In genomic region chr6:18330548-18331066, GRCh38 we compare ENCODE assay signal across 11 cellular contexts. TPM values are rescaled to one million over a fixed set of nuclear protein-coding genes. Genes with fewer than 3 reads are reported as not detected.
DNase-seq lines count a peak whose midpoint lies in the region; ATAC-seq and TF ChIP-seq lines count a peak whose summit lies in the region.
"Had no signal": no experiment of that assay in that cellular context is flagged by ENCODE, and none has a peak within 500 bp of the region (broad histone marks: within the 10 kb centered on the region; RNA-seq: fewer than 3 reads in every experiment).

No MANE protein-coding gene starts in this region.

- no peak overlapping the region for H3K27ac Mint-ChIP-seq in T-helper 2 cell treated with Interferon-gamma antibody and Interleukin-4, amounts not matched to agents 5 μg/mL and 100 μg/mL, for 36 hours
- H3K27ac Mint-ChIP-seq in progenitor cell of endocrine pancreas = no peak overlapping the region

- no peaks in the 10 kb centered on the region for H3K36me3 ChIP-seq in BE2C

- no peaks in the 10 kb centered on the region for H3K4me1 ChIP-seq in BE2C

- peaks cover 6% of the 10 kb centered on the region for H3K27me3 Mint-ChIP-seq in T-helper 2 cell treated with Interferon-gamma antibody and Interleukin-4, amounts not matched to agents 5 μg/mL and 100 μg/mL, for 36 hours (ENCODE audit: low read depth)
- peaks cover 3% of the 10 kb centered on the region for H3K27me3 Mint-ChIP-seq in progenitor cell of endocrine pancreas

- H3K4me3 ChIP-seq in choroid plexus epithelial cell (ENCODE audit: low read depth, low read length) (no peak overlapping the region), BE2C (ENCODE audit: low read depth, low read length) (no peak overlapping the region)

- no peaks in the 10 kb centered on the region for H3K9me3 ChIP-seq in BE2C

- DNase-seq in GM13977 (ENCODE audit: low spot score) (peak; percentile 31), choroid plexus epithelial cell (ENCODE audit: low read depth) (peak; percentile 30), pons (ENCODE audit: low spot score) (peak; percentile 66), BE2C (no peak), GM03348 (ENCODE audit: low spot score) (no peak), progenitor cell of endocrine pancreas (ENCODE audit: low spot score, unreplicated experiment) (no peak)
- DNase-seq in T-helper 2 cell treated with Interferon-gamma antibody and Interleukin-4, amounts not matched to agents 5 μg/mL and 100 μg/mL, for 36 hours (ENCODE audit: low spot score) = no peak
- DNase-seq: C1 segment of cervical spinal cord, NCI-H1930 had no signal

- no peaks in the 10 kb centered on the region for H3K36me3 Mint-ChIP-seq in T-helper 2 cell treated with Interferon-gamma antibody and Interleukin-4, amounts not matched to agents 5 μg/mL and 100 μg/mL, for 36 hours (ENCODE audit: low read depth)
- H3K36me3 Mint-ChIP-seq in progenitor cell of endocrine pancreas (ENCODE audit: insufficient read depth) = no peaks in the 10 kb centered on the region
- H3K36me3 Mint-ChIP-seq: brain had no signal

- peak; percentile 43 for ATAC-seq in HG02981 (IDR thresholded peaks at IDR 0.05; ENCODE audit: unreplicated experiment)

- no peaks in the 10 kb centered on the region for H3K27me3 ChIP-seq in BE2C

- H3K4me1 Mint-ChIP-seq in T-helper 2 cell treated with Interferon-gamma antibody and Interleukin-4, amounts not matched to agents 5 μg/mL and 100 μg/mL, for 36 hours (ENCODE audit: low read depth) = peaks cover 8% of the 10 kb centered on the region
- no peaks in the 10 kb centered on the region for H3K4me1 Mint-ChIP-seq in progenitor cell of endocrine pancreas (ENCODE audit: low read depth)

- no peaks in the 10 kb centered on the region for H3K9me3 Mint-ChIP-seq in T-helper 2 cell treated with Interferon-gamma antibody and Interleukin-4, amounts not matched to agents 5 μg/mL and 100 μg/mL, for 36 hours
- no peaks in the 10 kb centered on the region for H3K9me3 Mint-ChIP-seq in progenitor cell of endocrine pancreas (ENCODE audit: low read depth)

- in situ Hi-C loops in GM13977 (cut with MboI; ENCODE audit: low pct_unique_long_range_greater_than_20kb, low sequenced_read_pairs, unreplicated experiment) = loop anchor here (10.0 kb wide), 1 partner anchor 174 kb away; no protein-coding TSS in a partner anchor

- no peak overlapping the region for H3K4me3 Mint-ChIP-seq in T-helper 2 cell treated with Interferon-gamma antibody and Interleukin-4, amounts not matched to agents 5 μg/mL and 100 μg/mL, for 36 hours
- H3K4me3 Mint-ChIP-seq in progenitor cell of endocrine pancreas (ENCODE audit: low read depth) = no peak overlapping the region
- H3K4me3 Mint-ChIP-seq: brain had no signal

- TF ChIP-seq CTCF in GM13977 (IDR thresholded peaks at IDR 0.05; ENCODE audit: extremely low read depth, insufficient read depth, missing control alignments) = no peak
- no peak for TF ChIP-seq CTCF in choroid plexus epithelial cell (conservative IDR thresholded peaks at IDR 0.05; ENCODE audit: low read depth, low read length)
- TF ChIP-seq CTCF in BE2C (IDR thresholded peaks at IDR 0.05; ENCODE audit: low read depth, low read length) = no peak
- no peak for TF ChIP-seq CTCF in progenitor cell of endocrine pancreas (IDR thresholded peaks at IDR 0.05; ENCODE audit: unreplicated experiment)

RNA-seq across cellular contexts. Expression of gene RNF144B, which starts 56.5 kb away (rescaled TPM):
- polyA plus RNA-seq in BE2C (2012; ENCODE audit: insufficient read depth, insufficient read length, low read depth) = not detected
- total RNA-seq in progenitor cell of endocrine pancreas = 3.1 and 3.4 TPM in 2 replicates

Comparison
In these comparisons a context has a peak if more than half of its experiments do, and no peak if none do; other contexts are left out.
1. DNase-seq: peak in GM13977 (single experiment), choroid plexus epithelial cell (single experiment) and pons (single experiment); none in T-helper 2 cell treated with Interferon-gamma antibody and Interleukin-4, amounts not matched to agents 5 μg/mL and 100 μg/mL, for 36 hours (single experiment), BE2C (single experiment), GM03348 (single experiment) and progenitor cell of endocrine pancreas (single experiment).